In genomic region chr10:125056161-125057132, GRCh38 we compare ENCODE assay signal across 12 cellular contexts.
DNase-seq lines count a peak whose midpoint lies in the region; ATAC-seq, FAIRE-seq and TF ChIP-seq lines count a peak whose summit lies in the region.
"Had no signal": no experiment of that assay in that cellular context is flagged by ENCODE, and none has a peak within 500 bp of the region (broad histone marks: within the 10 kb centered on the region; RNA-seq: fewer than 3 reads in every experiment).

No MANE protein-coding gene starts in this region.

- H3K27me3 Mint-ChIP-seq in natural killer cell (ENCODE audit: low read depth in 2 of 2): no peaks in the 10 kb centered on the region

- TF ChIP-seq CTCF in endothelial cell of umbilical vein (IDR thresholded peaks at IDR 0.05; ENCODE audit: extremely low read depth in 1 of 2, insufficient read depth in 1 of 2, low read depth in 1 of 2, low read length in 2 of 2) (no peak), natural killer cell (IDR thresholded peaks at IDR 0.05) (no peak), tibial nerve (IDR thresholded peaks at IDR 0.05) (no peak), GM10248 (IDR thresholded peaks at IDR 0.05; ENCODE audit: control extremely low read depth, extremely low read depth, low read depth, missing control alignments) (no peak)

- no peak for ATAC-seq in natural killer cell
- ATAC-seq in HG03469 (IDR thresholded peaks at IDR 0.05; ENCODE audit: unreplicated experiment): no peak
- ATAC-seq: activated T-cell treated with anti-CD3 and anti-CD28 coated beads, Interleukin-2, amount 50 U/mL, for 4 hours had no signal

- intact Hi-C loops in endothelial cell of umbilical vein (cut with micrococcal nuclease) (loop anchor here (1.0 to 2.0 kb wide), 5 partner anchors 8 to 140 kb away; no protein-coding TSS in a partner anchor), natural killer cell (cut with micrococcal nuclease) (no loop called here)

- peak overlapping the region; percentile 32 for H3K4me2 ChIP-seq in endothelial cell of umbilical vein (ENCODE audit: insufficient read depth, low read length)
- H3K4me2 ChIP-seq: KMS-11 had no signal

- no peaks in the 10 kb centered on the region for H3K9me3 ChIP-seq in endothelial cell of umbilical vein (replicated peaks; ENCODE audit: control insufficient read depth, insufficient read depth, low read length)
- no peaks in the 10 kb centered on the region for H3K9me3 ChIP-seq in tibial nerve

- 61 to 62% methylated on average over 20 to 21 of the region's 21 CpGs for WGBS in tibial nerve, 2 donors

- H3K36me3 ChIP-seq in endothelial cell of umbilical vein (ENCODE audit: control insufficient read depth in 2 of 2, extremely low read depth in 1 of 2, insufficient read depth in 2 of 2, low read length in 2 of 2) (peaks cover 0 to 10% of the 10 kb centered on the region in 2 experiments), tibial nerve (no peaks in the 10 kb centered on the region)

- H3K9ac ChIP-seq in endothelial cell of umbilical vein (replicated peaks; ENCODE audit: extremely low read depth, insufficient read depth, low read length): peak overlapping the region; percentile 86
- H3K9ac ChIP-seq: KMS-11 had no signal

- no peaks in the 10 kb centered on the region for H3K27me3 ChIP-seq in endothelial cell of umbilical vein (ENCODE audit: control insufficient read depth in 2 of 2, insufficient read depth in 2 of 2, low read length in 2 of 2)
- H3K27me3 ChIP-seq in tibial nerve: no peaks in the 10 kb centered on the region

- H3K4me3 ChIP-seq in endothelial cell of umbilical vein (replicated peaks in 1 of 3; ENCODE audit: insufficient read depth in 1 of 3, low read depth in 1 of 3, low read length in 3 of 3) (no peak overlapping the region), tibial nerve (no peak overlapping the region)

- peak overlapping the region; percentile 89 to 91 for H3K27ac Mint-ChIP-seq in natural killer cell

- BruUV-seq in endothelial cell of umbilical vein (replicated peaks; lab: Mats Ljungman, UMichigan): TSS peak; percentile 39

- no peaks in the 10 kb centered on the region for H4K20me1 ChIP-seq in endothelial cell of umbilical vein (replicated peaks; ENCODE audit: control insufficient read depth, extremely low read depth, insufficient read depth, low read length)

- H3K27ac ChIP-seq in endothelial cell of umbilical vein (ENCODE audit: insufficient read depth, low read depth, low read length): peak overlapping the region; percentile 95
- peak overlapping the region; percentile 81 to 94 (median 90) for H3K27ac ChIP-seq in tibial nerve
- H3K27ac ChIP-seq: 22Rv1, KMS-11 had no signal

- dilution Hi-C loops in endothelial cell of umbilical vein (cut with MboI; ENCODE audit: extremely low pct_ligation_motif_present, low sequenced_read_pairs): no loop called here

- H3K4me1 Mint-ChIP-seq in natural killer cell: peaks cover 86 to 90% of the 10 kb centered on the region in 2 donors

- TF ChIP-seq POLR2A in endothelial cell of umbilical vein (IDR thresholded peaks at IDR 0.05; ENCODE audit: low read depth, low read length): no peak
- no peak for TF ChIP-seq POLR2A in tibial nerve (IDR thresholded peaks at IDR 0.05)

- H2AFZ ChIP-seq in endothelial cell of umbilical vein (ENCODE audit: low read depth, low read length): no peak overlapping the region

- H3K36me3 Mint-ChIP-seq in natural killer cell: no peaks in the 10 kb centered on the region

- H3K9me3 Mint-ChIP-seq in natural killer cell: no peaks in the 10 kb centered on the region
- H3K9me3 Mint-ChIP-seq: activated T-cell treated with anti-CD3 and anti-CD28 coated beads, Interleukin-2, amount 50 U/mL, for 4 hours had no signal

- peak; percentile 15 for DNase-seq in DMS53 (lab: John Stamatoyannopoulos, UW)
- DNase-seq in DMS53 treated with DMSO at 0.1 percent for 48 hours (lab: John Stamatoyannopoulos, UW; ENCODE audit: unreplicated experiment): no peak
- DNase-seq in endothelial cell of umbilical vein (ENCODE audit: low read depth, low spot score): no peak
- DNase-seq in natural killer cell: no peak
- DNase-seq in tibial nerve (ENCODE audit: low spot score in 2 of 2): no peak
- DNase-seq in GM10248 (ENCODE audit: extremely low spot score): no peak
- no peak for DNase-seq in DMS153 treated with DMSO at 0.1 percent for 48 hours (lab: John Stamatoyannopoulos, UW; ENCODE audit: unreplicated experiment)
- DNase-seq: activated T-cell treated with anti-CD3 and anti-CD28 coated beads, Interleukin-2, amount 50 U/mL, for 4 hours; GDM1 had no signal

- TF ChIP-seq EP300 in tibial nerve (IDR thresholded peaks at IDR 0.05): no peak

- CTCF ChIA-PET in endothelial cell of umbilical vein (lab: Charles Lee): interaction anchor here (1.1 to 2.6 kb wide), 7 partner anchors 9 to 99 kb away, joined by 3 to 62 read pairs (median 5); no protein-coding TSS in a partner anchor
- CTCF ChIA-PET in GM10248 (lab: Yijun Ruan, JAX): interaction anchor here (0.8 to 2.8 kb wide), 4 partner anchors 9 to 47 kb away, joined by 3 to 15 read pairs (median 6); no protein-coding TSS in a partner anchor

- H3K4me3 Mint-ChIP-seq in natural killer cell: peak overlapping the region; percentile 21
- H3K4me3 Mint-ChIP-seq: activated T-cell treated with anti-CD3 and anti-CD28 coated beads, Interleukin-2, amount 50 U/mL, for 4 hours had no signal

- H3K79me2 ChIP-seq in endothelial cell of umbilical vein (ENCODE audit: control insufficient read depth, insufficient read depth, low read length): peaks cover 87% of the 10 kb centered on the region

- H3K4me1 ChIP-seq in endothelial cell of umbilical vein (ENCODE audit: control insufficient read depth, extremely low read depth, insufficient read depth, low read length) (peaks cover 47% of the 10 kb centered on the region), tibial nerve (peaks cover 3 to 70% (median 50%) of the 10 kb centered on the region in 4 donors)

- no peaks in the 10 kb centered on the region for H3K9me1 ChIP-seq in endothelial cell of umbilical vein (replicated peaks; ENCODE audit: control insufficient read depth, extremely low read depth, insufficient read depth, low read length)

- no peak for FAIRE-seq in endothelial cell of umbilical vein (lab: Jason Lieb, UNC)

- POLR2A ChIA-PET in endothelial cell of umbilical vein (lab: Charles Lee) (interaction anchor here (0.6 to 1.3 kb wide), 6 partner anchors 9 to 663 kb away, joined by 3 to 9 read pairs (median 3); partner anchors contain the start of gene EDRF1), GM10248 (lab: Yijun Ruan, JAX) (no interaction called here)

TF ChIP-seq in endothelial cell of umbilical vein, 7 proteins besides CTCF, POLR2A, EP300 and RAD21:
- TF ChIP-seq FOS (IDR thresholded peaks at IDR 0.05; ENCODE audit: borderline replicate concordance, insufficient read depth, low read length): no peak
- TF ChIP-seq EZH2 (IDR thresholded peaks at IDR 0.05; ENCODE audit: borderline replicate concordance, low read depth, low read length, severe bottlenecking): no peak
- TF ChIP-seq MAX (IDR thresholded peaks at IDR 0.05; ENCODE audit: insufficient read depth, insufficient read length): no peak
- no peak for TF ChIP-seq JUN (IDR thresholded peaks at IDR 0.05; ENCODE audit: borderline replicate concordance, insufficient read depth, insufficient read length, low read depth)
- no peak for TF ChIP-seq MYC (IDR thresholded peaks at IDR 0.05; ENCODE audit: low read depth, low read length)
- no peak for TF ChIP-seq GATA2 (IDR thresholded peaks at IDR 0.05; ENCODE audit: insufficient read depth, insufficient read length, low read depth, low read length)
- no peak for TF ChIP-seq POLR2AphosphoS5 (IDR thresholded peaks at IDR 0.05; ENCODE audit: insufficient read depth, low read depth, low read length)
